8 cellular contexts compared by ENCODE assay signal in genomic region chr12:3236345-3237153, GRCh38.
DNase-seq lines count a peak whose midpoint lies in the region; ATAC-seq and TF ChIP-seq lines count a peak whose summit lies in the region.

No MANE protein-coding gene starts in this region.

- 35% methylated on average over 15 of the region's 15 CpGs for WGBS in mesenchymal stem cell
- no CpG with 5 or more reads among the region's 15 CpGs for WGBS in neuronal stem cell (ENCODE audit: extremely low coverage in 2 of 2, insufficient read length in 2 of 2, insufficient replicate concordance in 1 of 2), 2 donors

- TF ChIP-seq EP300 in Ishikawa (IDR thresholded peaks at IDR 0.05; ENCODE audit: borderline replicate concordance) = no peak

- H3K79me1 ChIP-seq in mesenchymal stem cell (replicated peaks; ENCODE audit: low read length, poor library complexity, severe bottlenecking) (peaks cover 18% of the 10 kb centered on the region), neuronal stem cell (ENCODE audit: low read depth, low read length) (peaks cover 2% of the 10 kb centered on the region)

- DNase-seq in EL = peak; percentile 54
- peak; percentile 77 for DNase-seq in astrocyte of the hippocampus (ENCODE audit: low read depth, low spot score)
- peak; percentile 82 for DNase-seq in mesenchymal stem cell
- DNase-seq in neuronal stem cell (ENCODE audit: low spot score) = no peak
- DNase-seq in medulla oblongata (ENCODE audit: extremely low spot score) = no peak
- no peak for DNase-seq in effector CD8-positive, alpha-beta T cell (lab: John Stamatoyannopoulos, UW)

- no peak overlapping the region for H2AFZ ChIP-seq in mesenchymal stem cell (ENCODE audit: low read depth, low read length)
- H2AFZ ChIP-seq in neuronal stem cell (ENCODE audit: low read length) = no peak overlapping the region

- H2AK5ac ChIP-seq in mesenchymal stem cell (ENCODE audit: low read length, severe bottlenecking) = no peak overlapping the region
- H2AK5ac ChIP-seq in neuronal stem cell (ENCODE audit: low read depth, low read length) = no peak overlapping the region

- H3K18ac ChIP-seq in mesenchymal stem cell (ENCODE audit: low read depth in 1 of 2, low read length in 2 of 2) (no peak overlapping the region), neuronal stem cell (ENCODE audit: low read length) (no peak overlapping the region)

- no peak for TF ChIP-seq RAD21 in Ishikawa (IDR thresholded peaks at IDR 0.05; ENCODE audit: low read depth)

- H3K4me3 ChIP-seq in mesenchymal stem cell (ENCODE audit: insufficient read depth in 1 of 2, low read depth in 1 of 2, low read length in 2 of 2) = no peak overlapping the region
- no peak overlapping the region for H3K4me3 ChIP-seq in neuronal stem cell (ENCODE audit: low read length in 2 of 2)

- H2BK5ac ChIP-seq in mesenchymal stem cell (ENCODE audit: low read depth, low read length, poor library complexity, severe bottlenecking) (no peak overlapping the region), neuronal stem cell (ENCODE audit: low read length) (no peak overlapping the region)

- H3K9me3 ChIP-seq in mesenchymal stem cell (ENCODE audit: control insufficient read depth, low read length) = no peaks in the 10 kb centered on the region
- H3K9me3 ChIP-seq in neuronal stem cell (replicated peaks in 1 of 2; ENCODE audit: control insufficient read depth in 2 of 2, insufficient read depth in 1 of 2, low read depth in 1 of 2, low read length in 2 of 2) = no peaks in the 10 kb centered on the region

- H3K4me1 ChIP-seq in mesenchymal stem cell (ENCODE audit: control insufficient read depth, insufficient read depth, low read depth, low read length) (peaks cover 24% of the 10 kb centered on the region), neuronal stem cell (ENCODE audit: control insufficient read depth in 2 of 2, insufficient read depth in 1 of 2, low read depth in 1 of 2, low read length in 2 of 2) (peaks cover 3 to 18% of the 10 kb centered on the region in 2 donors)

- no peak overlapping the region for H3K4me2 ChIP-seq in mesenchymal stem cell (ENCODE audit: low read length, poor library complexity, severe bottlenecking)
- H3K4me2 ChIP-seq in neuronal stem cell (ENCODE audit: insufficient read depth, low read length, poor library complexity, severe bottlenecking) = no peak overlapping the region

- H3K27me3 ChIP-seq in mesenchymal stem cell (ENCODE audit: control insufficient read depth in 1 of 2, insufficient read depth in 1 of 2, low read length in 2 of 2) (peaks cover 0 to 16% of the 10 kb centered on the region in 2 experiments), neuronal stem cell (ENCODE audit: control insufficient read depth in 3 of 3, insufficient read depth in 3 of 3, low read depth in 1 of 3, low read length in 3 of 3) (no peaks in the 10 kb centered on the region)

- H3K4ac ChIP-seq in mesenchymal stem cell (ENCODE audit: low read depth in 1 of 2, low read length in 2 of 2) (no peak overlapping the region), neuronal stem cell (ENCODE audit: low read length) (no peak overlapping the region)

- no peak overlapping the region for H4K8ac ChIP-seq in mesenchymal stem cell (ENCODE audit: low read length)
- no peak overlapping the region for H4K8ac ChIP-seq in neuronal stem cell (ENCODE audit: low read depth, low read length)

- H4K91ac ChIP-seq in mesenchymal stem cell (ENCODE audit: low read length) (no peak overlapping the region), neuronal stem cell (ENCODE audit: low read depth, low read length, poor library complexity) (no peak overlapping the region)

- H2BK120ac ChIP-seq in mesenchymal stem cell (ENCODE audit: low read depth, low read length) (no peak overlapping the region), neuronal stem cell (ENCODE audit: low read depth, low read length) (no peak overlapping the region)

- no peak for ATAC-seq in HG03196 (IDR thresholded peaks at IDR 0.05; ENCODE audit: unreplicated experiment)

- H2BK15ac ChIP-seq in mesenchymal stem cell (ENCODE audit: low read depth, poor library complexity, severe bottlenecking) = no peak overlapping the region
- no peak overlapping the region for H2BK15ac ChIP-seq in neuronal stem cell (ENCODE audit: low read length)

- H3K27ac ChIP-seq in mesenchymal stem cell (ENCODE audit: low read length, poor library complexity, severe bottlenecking) = peak overlapping the region; percentile 80
- no peak overlapping the region for H3K27ac ChIP-seq in neuronal stem cell (replicated peaks; ENCODE audit: low read length)

- H3K14ac ChIP-seq in mesenchymal stem cell (ENCODE audit: low read length in 2 of 2) = no peak overlapping the region
- H3K14ac ChIP-seq in neuronal stem cell (ENCODE audit: low read length) = no peak overlapping the region

- H3K23ac ChIP-seq in mesenchymal stem cell (ENCODE audit: low read length in 2 of 2) (no peak overlapping the region), neuronal stem cell (ENCODE audit: low read depth, low read length, poor library complexity) (no peak overlapping the region)

- H2BK12ac ChIP-seq in mesenchymal stem cell (ENCODE audit: low read length in 2 of 2) (no peak overlapping the region), neuronal stem cell (ENCODE audit: low read length) (no peak overlapping the region)

- H3K36me3 ChIP-seq in mesenchymal stem cell (ENCODE audit: control insufficient read depth in 1 of 2, insufficient read depth in 2 of 2, low read depth in 1 of 2, low read length in 2 of 2) = peaks cover 0 to 14% of the 10 kb centered on the region in 2 experiments
- no peaks in the 10 kb centered on the region for H3K36me3 ChIP-seq in neuronal stem cell (replicated peaks in 1 of 2; ENCODE audit: control insufficient read depth in 2 of 2, insufficient read depth in 2 of 2, low read length in 2 of 2)

- no peak overlapping the region for H3K9ac ChIP-seq in mesenchymal stem cell (ENCODE audit: low read length)
- no peak overlapping the region for H3K9ac ChIP-seq in neuronal stem cell (ENCODE audit: low read depth, low read length, poor library complexity)

TF ChIP-seq in Ishikawa, 13 proteins besides CTCF, POLR2A, EP300 and RAD21:
- TF ChIP-seq CREB1 (IDR thresholded peaks at IDR 0.05; ENCODE audit: low read depth) = no peak
- TF ChIP-seq TCF12 (IDR thresholded peaks at IDR 0.05; ENCODE audit: low read depth) = no peak
- no peak for TF ChIP-seq NFIC (IDR thresholded peaks at IDR 0.05)
- no peak for TF ChIP-seq FOXM1 (IDR thresholded peaks at IDR 0.05; ENCODE audit: borderline replicate concordance, low read depth)
- no peak for TF ChIP-seq YY1 (IDR thresholded peaks at IDR 0.05; ENCODE audit: low read depth)
- TF ChIP-seq MAX (IDR thresholded peaks at IDR 0.05) = peak; percentile 57; the same call in 1 of the 2 replicates
- TF ChIP-seq USF1 (IDR thresholded peaks at IDR 0.05) = no peak

Comparison
In these comparisons a context has a peak if more than half of its experiments do, and no peak if none do; other contexts are left out.
1. DNase-seq: peak in EL (single experiment), astrocyte of the hippocampus (single experiment) and mesenchymal stem cell (single experiment); none in neuronal stem cell (single experiment), medulla oblongata (single experiment) and effector CD8-positive, alpha-beta T cell (single experiment).